ENCODE assay signal across 30 cellular contexts in genomic region chr20:23841693-23842092, GRCh38. TPM values are rescaled to one million over a fixed set of nuclear protein-coding genes. Genes with fewer than 3 reads are reported as not detected.
"Had no signal": no experiment of that assay in that cellular context is flagged by ENCODE, and none has a peak within 500 bp of the region (broad histone marks: within the 10 kb centered on the region; RNA-seq: fewer than 3 reads in every experiment).

No MANE protein-coding gene starts in this region.

- H3K27ac ChIP-seq: stomach, suprapubic skin, testis, thoracic aorta, thyroid gland, tibial artery, tibial nerve, transverse colon, upper lobe of left lung, upper lobe of right lung, uterus, vagina had no signal

- H3K27me3 ChIP-seq: suprapubic skin, testis, thyroid gland, tibial artery, tibial nerve, transverse colon, upper lobe of left lung, upper lobe of right lung, uterus, vagina had no signal

- H3K4me3 ChIP-seq: stomach, suprapubic skin, testis, thoracic aorta, thyroid gland, tibial artery, tibial nerve, transverse colon, upper lobe of left lung, upper lobe of right lung, uterus, vagina had no signal

- DNase-seq: stimulated activated CD4-positive, alpha-beta T cell treated with anti-CD3 and anti-CD28 coated beads, Interleukin-2, amount 100 ng/mL, for 48 hours; stimulated activated CD4-positive, alpha-beta T cell treated with anti-CD3 and anti-CD28 coated beads, Interleukin-4, amount 100 ng/mL, for 1 hour; stimulated activated CD4-positive, alpha-beta T cell treated with anti-CD3 and anti-CD28 coated beads, Interleukin-4, amount 100 ng/mL, for 24 hours; stimulated activated CD4-positive, alpha-beta T cell treated with anti-CD3 and anti-CD28 coated beads, Interleukin-4, amount 100 ng/mL, for 4 hours; stimulated activated CD8-positive, alpha-beta memory T cell treated with anti-CD3 and anti-CD28 coated beads, Interleukin-4, amount 100 ng/mL, for 48 hours; stimulated activated naive B cell treated with anti-CD40 and anti-IgM and Interleukin-4, amounts not matched to agents 10 μg/mL and 1 μg/mL and 100 μg/mL, for 72 hours; stimulated activated naive CD4-positive, alpha-beta T cell; stimulated activated naive CD4-positive, alpha-beta T cell treated with Interleukin-2 at 50 U/mL for 16 hours; stimulated activated naive CD8-positive, alpha-beta T cell treated with anti-CD3 and anti-CD28 coated beads, Interleukin-15, amount 100 ng/mL, for 72 hours; stimulated activated naive CD8-positive, alpha-beta T cell treated with anti-CD3 and anti-CD28 coated beads, Interleukin-15, Interleukin-2, amounts not matched to agents 100 U/mL and 50 U/mL, for 24 hours; stomach; substantia nigra; testis; thyroid gland; tibial artery; transverse colon; trophoblast cell; upper lobe of left lung; upper lobe of right lung; uterus had no signal

- H3K36me3 ChIP-seq: stomach, suprapubic skin, thoracic aorta, thyroid gland, tibial artery, tibial nerve, transverse colon, upper lobe of left lung, upper lobe of right lung, uterus, vagina had no signal

- ATAC-seq: stimulated activated effector memory CD8-positive, alpha-beta T cell treated with anti-CD3 and anti-CD28 coated beads, Interleukin-12 subunit alpha, Interleukin-12 subunit beta, amount 100 ng/mL, for 72 hours; stimulated activated memory B cell treated with anti-CD40 and anti-IgM and Interleukin-4, amounts not matched to agents 10 μg/mL and 1 μg/mL and 100 μg/mL, for 72 hours; stimulated activated naive B cell treated with anti-CD40 and anti-IgM and Interleukin-4, amounts not matched to agents 10 μg/mL and 1 μg/mL and 100 μg/mL, for 72 hours; stimulated activated naive CD8-positive, alpha-beta T cell treated with anti-CD3 and anti-CD28 coated beads, Interleukin-15, amount 100 ng/mL, for 72 hours; stimulated activated naive CD8-positive, alpha-beta T cell treated with anti-CD3 and anti-CD28 coated beads, Interleukin-15, Interleukin-2, amounts not matched to agents 100 U/mL and 50 U/mL, for 24 hours; upper lobe of right lung had no signal

- H3K4me1 ChIP-seq: stomach, suprapubic skin, testis, thyroid gland, tibial artery, tibial nerve, transverse colon, upper lobe of left lung, upper lobe of right lung, uterus, vagina had no signal

- H3K9me3 ChIP-seq: suprapubic skin, testis, thoracic aorta, thyroid gland, tibial artery, tibial nerve, transverse colon, upper lobe of left lung, upper lobe of right lung, uterus, vagina had no signal

RNA-seq across cellular contexts. Expression of gene CST2, which starts 15.2 kb away (rescaled TPM):
- total RNA-seq: subcutaneous adipose tissue, temporal lobe, testis, thoracic aorta, thyroid gland, transverse colon, upper lobe of right lung, ureter, urinary bladder, uterus, vagina had no signal
- polyA plus RNA-seq: urinary bladder had no signal

RNA-seq across cellular contexts. Expression of gene CST5, which starts 37.9 kb away (rescaled TPM):
- total RNA-seq: stomach, subcutaneous adipose tissue, suprapubic skin, temporal lobe, testis, thoracic aorta, thyroid gland, tibial nerve, transverse colon, ureter, urinary bladder, uterus, vagina had no signal
- polyA plus RNA-seq: urinary bladder had no signal
